ENCODE assay signal across 23 cellular contexts in genomic region chr9:130606887-130607582, GRCh38. TPM values are rescaled to one million over a fixed set of nuclear protein-coding genes. Genes with fewer than 3 reads are reported as not detected.
DNase-seq lines count a peak whose midpoint lies in the region; ATAC-seq and TF ChIP-seq lines count a peak whose summit lies in the region.
"Had no signal": no experiment of that assay in that cellular context is flagged by ENCODE, and none has a peak within 500 bp of the region (broad histone marks: within the 10 kb centered on the region; RNA-seq: fewer than 3 reads in every experiment).

No MANE protein-coding gene starts in this region.

- H3K27me3 Mint-ChIP-seq in activated CD8-positive, alpha-beta T cell treated with anti-CD3 and anti-CD28 coated beads for 36 hours, result no peaks in the 10 kb centered on the region
- H3K27me3 Mint-ChIP-seq: CD4-positive, alpha-beta memory T cell; naive thymus-derived CD4-positive, alpha-beta T cell; stimulated activated naive CD8-positive, alpha-beta T cell treated with anti-CD3 and anti-CD28 coated beads, Interleukin-15, Interleukin-2, amounts not matched to agents 100 ng/mL and 50 ng/mL, for 24 hours had no signal

- H3K4me1 Mint-ChIP-seq in activated CD8-positive, alpha-beta T cell treated with anti-CD3 and anti-CD28 coated beads for 36 hours (ENCODE audit: low read depth), result peaks cover 3% of the 10 kb centered on the region

- H3K27ac Mint-ChIP-seq in activated CD8-positive, alpha-beta T cell treated with anti-CD3 and anti-CD28 coated beads for 36 hours, result no peak overlapping the region
- H3K27ac Mint-ChIP-seq: naive thymus-derived CD4-positive, alpha-beta T cell; stimulated activated naive CD8-positive, alpha-beta T cell treated with anti-CD3 and anti-CD28 coated beads, Interleukin-15, Interleukin-2, amounts not matched to agents 100 ng/mL and 50 ng/mL, for 24 hours; WTC11 had no signal

- ATAC-seq in activated CD8-positive, alpha-beta T cell treated with anti-CD3 and anti-CD28 coated beads for 36 hours, result no peak
- ATAC-seq: GM12878; naive thymus-derived CD4-positive, alpha-beta T cell; WTC11 had no signal

- no peak overlapping the region for H3K4me3 ChIP-seq in fibroblast of the aortic adventitia (ENCODE audit: low read depth, low read length)
- H3K4me3 ChIP-seq in retinal pigment epithelial cell (ENCODE audit: low read length), result no peak overlapping the region
- H3K4me3 ChIP-seq: GM12878, SK-N-MC, tibial nerve had no signal

- no peak overlapping the region for H3K4me3 Mint-ChIP-seq in activated CD8-positive, alpha-beta T cell treated with anti-CD3 and anti-CD28 coated beads for 36 hours
- H3K4me3 Mint-ChIP-seq: CD4-positive, alpha-beta memory T cell; naive thymus-derived CD4-positive, alpha-beta T cell; stimulated activated naive CD8-positive, alpha-beta T cell treated with anti-CD3 and anti-CD28 coated beads, Interleukin-15, Interleukin-2, amounts not matched to agents 100 ng/mL and 50 ng/mL, for 24 hours; WTC11 had no signal

- TF ChIP-seq CTCF in fibroblast of the aortic adventitia (IDR thresholded peaks at IDR 0.05; ENCODE audit: insufficient read depth, low read length), result no peak
- no peak for TF ChIP-seq CTCF in retinal pigment epithelial cell (conservative IDR thresholded peaks at IDR 0.05; ENCODE audit: low read depth, low read length)
- TF ChIP-seq CTCF in activated CD8-positive, alpha-beta T cell treated with anti-CD3 and anti-CD28 coated beads for 36 hours (IDR thresholded peaks at IDR 0.05), result no peak

- H3K36me3 Mint-ChIP-seq in activated CD8-positive, alpha-beta T cell treated with anti-CD3 and anti-CD28 coated beads for 36 hours (ENCODE audit: low read depth), result peaks cover 25% of the 10 kb centered on the region

- intact Hi-C loops in activated CD8-positive, alpha-beta T cell treated with anti-CD3 and anti-CD28 coated beads for 36 hours (cut with micrococcal nuclease), result no loop called here

- H3K9me3 Mint-ChIP-seq in activated CD8-positive, alpha-beta T cell treated with anti-CD3 and anti-CD28 coated beads for 36 hours, result no peaks in the 10 kb centered on the region
- H3K9me3 Mint-ChIP-seq: CD4-positive, alpha-beta memory T cell; naive thymus-derived CD4-positive, alpha-beta T cell; stimulated activated naive CD8-positive, alpha-beta T cell treated with anti-CD3 and anti-CD28 coated beads, Interleukin-15, Interleukin-2, amounts not matched to agents 100 ng/mL and 50 ng/mL, for 24 hours; WTC11 had no signal

- POLR2A ChIA-PET in activated CD8-positive, alpha-beta T cell treated with anti-CD3 and anti-CD28 coated beads for 36 hours (lab: Charles Lee), result no interaction called here

- peak; percentile 18 for DNase-seq in LoVo (ENCODE audit: low spot score)
- DNase-seq in amniotic epithelial cell (ENCODE audit: low read depth), result peak; percentile 21
- peak; percentile 28 for DNase-seq in fibroblast of the aortic adventitia (ENCODE audit: low read depth)
- peak; percentile 7 for DNase-seq in retinal pigment epithelial cell (ENCODE audit: low read depth)
- no peak for DNase-seq in activated CD8-positive, alpha-beta T cell treated with anti-CD3 and anti-CD28 coated beads for 36 hours
- no peak for DNase-seq in mesenteric fat pad (ENCODE audit: low spot score)
- DNase-seq in NCI-H1694 treated with DMSO at 0.1 percent for 48 hours (lab: John Stamatoyannopoulos, UW), result no peak
- DNase-seq: activated CD4-positive, alpha-beta T cell treated with anti-CD3 and anti-CD28 coated beads, Interleukin-2, amount 50 U/mL, for 48 hours; CD4-positive, alpha-beta memory T cell; effector CD8-positive, alpha-beta T cell; Karpas-422; naive thymus-derived CD4-positive, alpha-beta T cell; NCI-H1092 treated with DMSO at 0.1 percent for 48 hours; NCI-H2029 treated with DMSO at 0.1 percent for 48 hours; NCI-H510A; stimulated activated CD4-positive, alpha-beta T cell treated with anti-CD3 and anti-CD28 coated beads, Interleukin-1b, Interleukin-23, amount 100 ng/mL, for 48 hours had no signal

- CTCF ChIA-PET in activated CD8-positive, alpha-beta T cell treated with anti-CD3 and anti-CD28 coated beads for 36 hours (lab: Charles Lee), result no interaction called here

RNA-seq across cellular contexts. Expression of gene FUBP3, which starts 27.7 kb away (rescaled TPM):
- total RNA-seq in fibroblast of the aortic adventitia (ENCODE audit: low replicate concordance) (29.3 and 37.6 TPM in 2 replicates), mesenteric fat pad (49.5 TPM)
- total RNA-seq in activated CD8-positive, alpha-beta T cell treated with anti-CD3 and anti-CD28 coated beads for 36 hours, result 10 to 100 TPM; 32.9 to 42.9 TPM

RNA-seq across cellular contexts. Expression of gene PRDM12, which starts 57.4 kb away (rescaled TPM):
- total RNA-seq in fibroblast of the aortic adventitia (ENCODE audit: low replicate concordance), result not detected in 2 replicates
- total RNA-seq in activated CD8-positive, alpha-beta T cell treated with anti-CD3 and anti-CD28 coated beads for 36 hours, result under 1 TPM in 1 of 2 experiments, not detected in 1; 0.14 TPM
- total RNA-seq in mesenteric fat pad, result not detected
- total RNA-seq: CD4-positive, alpha-beta memory T cell; cerebellum; GM12878; naive thymus-derived CD4-positive, alpha-beta T cell; T-helper 2 cell treated with Interferon-gamma antibody and Interleukin-4, amounts not matched to agents 100 ng/mL and 5 ng/mL, for 36 hours; tibial nerve had no signal

Comparison
In these comparisons a context has a peak if more than half of its experiments do, and no peak if none do; other contexts are left out.
1. DNase-seq: peak in LoVo (single experiment), amniotic epithelial cell (single experiment), fibroblast of the aortic adventitia (single experiment) and retinal pigment epithelial cell (single experiment); none in activated CD8-positive, alpha-beta T cell treated with anti-CD3 and anti-CD28 coated beads for 36 hours (single experiment), mesenteric fat pad (single experiment) and NCI-H1694 treated with DMSO at 0.1 percent for 48 hours (single experiment).